Comparison of ENCODE assay signal across 8 cellular contexts in genomic region chr1:31955917-31956736, GRCh38. TPM values are rescaled to one million over a fixed set of nuclear protein-coding genes. Genes with fewer than 3 reads are reported as not detected.
DNase-seq lines count a peak whose midpoint lies in the region; ATAC-seq lines count a peak whose summit lies in the region.

No MANE protein-coding gene starts in this region.

- H3K9me3 ChIP-seq in mesodermal cell (ENCODE audit: control insufficient read depth, low read length) = no peaks in the 10 kb centered on the region

- WGBS in mesodermal cell (ENCODE audit: insufficient coverage in 2 of 2), 2 experiments = 58 to 61% methylated on average over 9 to 10 of the region's 11 CpGs

- DNase-seq in DMS53 treated with DMSO at 0.1 percent for 48 hours (lab: John Stamatoyannopoulos, UW; ENCODE audit: unreplicated experiment) = peak; percentile 34
- peak; percentile 99 for DNase-seq in M059J (ENCODE audit: low read depth)
- DNase-seq in activated CD4-positive, alpha-beta T cell treated with anti-CD3 and anti-CD28 coated beads, Interleukin-2, amount 50 U/mL, for 1 hour = peak; percentile 69
- peak; percentile 66 for DNase-seq in ecto neural progenitor cell (ENCODE audit: low spot score)
- peak; percentile 47 to 56 for DNase-seq in stimulated activated CD8-positive, alpha-beta memory T cell treated with anti-CD3 and anti-CD28 coated beads, Interleukin-2, amount 100 ng/mL, for 1 hour (ENCODE audit: low read depth in 2 of 2)
- DNase-seq in NCI-H2171 (lab: John Stamatoyannopoulos, UW) = no peak

- no peak overlapping the region for H3K4me3 ChIP-seq in mesodermal cell (ENCODE audit: extremely low read depth, insufficient read depth, low read length, poor library complexity, severe bottlenecking)

- H3K27ac ChIP-seq in mesodermal cell (ENCODE audit: low read depth, low read length, severe bottlenecking) = peak overlapping the region; percentile 97

- no peaks in the 10 kb centered on the region for H3K36me3 ChIP-seq in mesodermal cell (ENCODE audit: control insufficient read depth, insufficient read depth, low read length)

- peaks cover 44% of the 10 kb centered on the region for H3K4me1 ChIP-seq in mesodermal cell (ENCODE audit: control insufficient read depth, insufficient read depth, low read length, poor library complexity, severe bottlenecking)

- ATAC-seq in GM21737 (IDR thresholded peaks at IDR 0.05; ENCODE audit: unreplicated experiment) = peak; percentile 85

RNA-seq across cellular contexts. Expression of gene PTP4A2, which starts 18.0 kb away (rescaled TPM):
- 334 and 398 TPM in 2 replicates for total RNA-seq in M059J (2014; rRNA removed; shearing (Covaris generic))
- polyA plus RNA-seq in mesodermal cell (2013, experiment 1 of 2) = 179 TPM
- polyA plus RNA-seq in mesodermal cell (2013, experiment 2 of 2) = 163 TPM

RNA-seq across cellular contexts. Expression of gene KHDRBS1, which starts 57.5 kb away (rescaled TPM):
- 59.2 and 102 TPM in 2 replicates for total RNA-seq in M059J (2014; rRNA removed; shearing (Covaris generic))
- polyA plus RNA-seq in mesodermal cell (2013, experiment 1 of 2) = 189 TPM
- polyA plus RNA-seq in mesodermal cell (2013, experiment 2 of 2) = 212 TPM
